In genomic region chr17:72110231-72110952, GRCh38 we compare ENCODE assay signal across 18 cellular contexts. TPM values are rescaled to one million over a fixed set of nuclear protein-coding genes. Genes with fewer than 3 reads are reported as not detected.
DNase-seq lines count a peak whose midpoint lies in the region; ATAC-seq and TF ChIP-seq lines count a peak whose summit lies in the region.
"Had no signal": no experiment of that assay in that cellular context is flagged by ENCODE, and none has a peak within 500 bp of the region (broad histone marks: within the 10 kb centered on the region; RNA-seq: fewer than 3 reads in every experiment).

No MANE protein-coding gene starts in this region.

- H3K4me1 ChIP-seq in right cardiac atrium (ENCODE audit: control insufficient read depth, insufficient read depth, low read length) (no peaks in the 10 kb centered on the region), suprapubic skin (peaks cover 10% of the 10 kb centered on the region)
- H3K4me1 ChIP-seq: upper lobe of left lung had no signal

- no peaks in the 10 kb centered on the region for H3K9me3 ChIP-seq in right cardiac atrium (ENCODE audit: control insufficient read depth, low read length)
- no peaks in the 10 kb centered on the region for H3K9me3 ChIP-seq in suprapubic skin
- H3K9me3 ChIP-seq: body of pancreas, upper lobe of left lung had no signal

- no peaks in the 10 kb centered on the region for H3K27me3 ChIP-seq in right cardiac atrium (ENCODE audit: control insufficient read depth, insufficient read depth)
- H3K27me3 ChIP-seq in suprapubic skin: peaks cover 29% of the 10 kb centered on the region
- H3K27me3 ChIP-seq: body of pancreas had no signal

- intact Hi-C loops in right cardiac atrium (cut with DNase I): loop anchor here in 1 of 4 donors (10.0 kb wide), 2 partner anchors 76 to 636 kb away; no protein-coding TSS in a partner anchor

- TF ChIP-seq POLR2A in suprapubic skin (IDR thresholded peaks at IDR 0.05): no peak

- H3K9me3 Mint-ChIP-seq in brain: peaks cover 0 to 6% (median 2%) of the 10 kb centered on the region in 5 experiments

- 59% methylated on average over 18 of the region's 18 CpGs for WGBS in right cardiac atrium
- WGBS in suprapubic skin: 55% methylated on average over 18 of the region's 18 CpGs

- H3K36me3 ChIP-seq in suprapubic skin: no peaks in the 10 kb centered on the region
- H3K36me3 ChIP-seq: upper lobe of left lung, WERI-Rb-1 had no signal

- H3K4me3 Mint-ChIP-seq in brain: peak overlapping the region in 2 of 5 experiments; percentile 13 to 41
- H3K4me3 Mint-ChIP-seq: activated CD8-positive, alpha-beta memory T cell treated with anti-CD3 and anti-CD28 coated beads, Interleukin-2, amount 10 ng/mL, durations not matched to agents 7 days and 5 days; effector memory CD8-positive, alpha-beta T cell had no signal

- DNase-seq in DMS53 (lab: John Stamatoyannopoulos, UW) (peak; percentile 14), DMS53 treated with DMSO at 0.1 percent for 48 hours (lab: John Stamatoyannopoulos, UW; ENCODE audit: unreplicated experiment) (no peak), right cardiac atrium (no peak), suprapubic skin (ENCODE audit: low spot score in 2 of 2) (no peak), ACHN (no peak), activated gamma-delta T cell (lab: John Stamatoyannopoulos, UW) (no peak)
- DNase-seq: activated CD8-positive, alpha-beta memory T cell treated with anti-CD3 and anti-CD28 coated beads, Interleukin-2, amount 10 ng/mL, durations not matched to agents 7 days and 5 days; activated gamma-delta T cell treated with Interleukin-2 at 50 U/mL for 16 hours; body of pancreas; effector memory CD8-positive, alpha-beta T cell; GDM1; NCI-H1092; stimulated activated CD8-positive, alpha-beta memory T cell treated with anti-CD3 and anti-CD28 coated beads, Interleukin-4, amount 100 ng/mL, for 48 hours had no signal

- peaks cover 3% of the 10 kb centered on the region for H3K27me3 Mint-ChIP-seq in brain

- no peak overlapping the region for H3K27ac ChIP-seq in right cardiac atrium (ENCODE audit: low read length)
- H3K27ac ChIP-seq in suprapubic skin: peak overlapping the region; percentile 17
- H3K27ac ChIP-seq: 22Rv1, body of pancreas, upper lobe of left lung, WERI-Rb-1 had no signal

- TF ChIP-seq EP300 in suprapubic skin (IDR thresholded peaks at IDR 0.05): no peak

- no peak for TF ChIP-seq CTCF in brain (conservative IDR thresholded peaks at IDR 0.05)
- TF ChIP-seq CTCF in suprapubic skin (IDR thresholded peaks at IDR 0.05): no peak

- H3K27ac Mint-ChIP-seq in brain: peak overlapping the region in 3 of 5 experiments; percentile 2 to 14 (median 5)
- H3K27ac Mint-ChIP-seq: activated CD8-positive, alpha-beta memory T cell treated with anti-CD3 and anti-CD28 coated beads, Interleukin-2, amount 10 ng/mL, durations not matched to agents 7 days and 5 days; effector memory CD8-positive, alpha-beta T cell had no signal

- ATAC-seq in right cardiac atrium: peak in 1 of 2 donors; percentile 23
- ATAC-seq in GM19023 (IDR thresholded peaks at IDR 0.05; ENCODE audit: unreplicated experiment): no peak
- ATAC-seq: activated CD8-positive, alpha-beta memory T cell treated with anti-CD3 and anti-CD28 coated beads, Interleukin-2, amount 10 ng/mL, durations not matched to agents 7 days and 5 days; body of pancreas; effector memory CD8-positive, alpha-beta T cell had no signal

- H3K4me1 Mint-ChIP-seq in brain: peaks cover 48% of the 10 kb centered on the region
- H3K4me1 Mint-ChIP-seq: activated CD8-positive, alpha-beta memory T cell treated with anti-CD3 and anti-CD28 coated beads, Interleukin-2, amount 10 ng/mL, durations not matched to agents 7 days and 5 days had no signal

- H3K36me3 Mint-ChIP-seq in brain: peaks cover 8% of the 10 kb centered on the region
- H3K36me3 Mint-ChIP-seq: activated CD8-positive, alpha-beta memory T cell treated with anti-CD3 and anti-CD28 coated beads, Interleukin-2, amount 10 ng/mL, durations not matched to agents 7 days and 5 days had no signal

- in situ Hi-C loops in ACHN (cut with HindIII; ENCODE audit: low pct_ligation_motif_present, low pct_unique_long_range_greater_than_20kb, low sequenced_read_pairs): no loop called here

- H3K4me3 ChIP-seq in right cardiac atrium (ENCODE audit: low read length) (peak overlapping the region; percentile 17), suprapubic skin (peak overlapping the region; percentile 16)
- H3K4me3 ChIP-seq: body of pancreas had no signal

RNA-seq across cellular contexts. Expression of gene SOX9, which starts 10.4 kb away (rescaled TPM):
- polyA plus RNA-seq in brain (ENCODE audit: insufficient read depth, low read depth, low replicate concordance) (35.4 TPM), right cardiac atrium (12.5 TPM)
- total RNA-seq in right cardiac atrium (10 to 100 TPM; 10.5 to 23.5 (median 20.6) TPM), suprapubic skin (10 to 100 TPM; 30.0 to 52.3 (median 42.9) TPM)
- total RNA-seq: activated CD8-positive, alpha-beta memory T cell treated with anti-CD3 and anti-CD28 coated beads, Interleukin-2, amount 10 ng/mL, durations not matched to agents 7 days and 5 days had no signal
